In genomic region chr9:124212381-124213050, GRCh38 we compare ENCODE assay signal across 1 cellular context.
TF ChIP-seq lines count a peak whose summit lies in the region.

No MANE protein-coding gene starts in this region.

TF ChIP-seq in IMR-90, 13 proteins besides CTCF, POLR2A, EP300 and RAD21 (continued from another document):
- no peak for TF ChIP-seq ELK1 (IDR thresholded peaks at IDR 0.05; ENCODE audit: borderline replicate concordance, low read depth, low read length)
